In the genomic region with DNA sequence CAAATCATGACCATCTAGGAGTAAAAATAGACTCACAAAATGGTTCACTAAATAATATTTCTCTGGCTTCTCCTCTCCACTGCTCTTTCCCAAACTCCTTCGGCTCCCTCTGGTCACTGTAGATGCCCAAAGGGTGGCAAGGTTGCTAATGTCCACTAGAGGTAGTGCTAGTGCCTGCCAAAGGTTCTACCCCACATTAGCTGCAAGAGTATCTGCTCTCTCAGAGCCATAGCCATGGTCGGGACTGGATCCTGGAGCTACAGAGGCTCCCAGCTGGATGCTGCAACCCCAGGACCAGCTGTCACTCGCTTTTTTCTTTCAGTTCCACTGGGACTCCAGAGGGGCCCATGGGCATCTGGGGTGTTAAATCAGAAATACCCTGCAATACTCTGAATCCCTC, we compare ENCODE assay signal across 9 cellular contexts. TPM values are rescaled to one million over a fixed set of nuclear protein-coding genes. Genes with fewer than 3 reads are reported as not detected.
A peak's percentile ranks its signal among the peaks of the same experiment; 100 is the strongest.
DNase-seq lines count a peak whose midpoint lies in the region; ATAC-seq and TF ChIP-seq lines count a peak whose summit lies in the region.
"Had no signal": no experiment of that assay in that cellular context is flagged by ENCODE, and none has a peak within 500 bp of the region (broad histone marks: within the 10 kb centered on the region; RNA-seq: fewer than 3 reads in every experiment).

No MANE protein-coding gene starts in this region.

- H3K36me3 ChIP-seq in WERI-Rb-1 = no peaks in the 10 kb centered on the region
- no peaks in the 10 kb centered on the region for H3K36me3 ChIP-seq in left lung
- no peaks in the 10 kb centered on the region for H3K36me3 ChIP-seq in Peyer's patch

- TF ChIP-seq POLR2A in Peyer's patch (IDR thresholded peaks at IDR 0.05) = no peak

- H3K27me3 ChIP-seq in WERI-Rb-1 (ENCODE audit: insufficient read depth, low read depth, severe bottlenecking) (no peaks in the 10 kb centered on the region), left lung (no peaks in the 10 kb centered on the region), Peyer's patch (no peaks in the 10 kb centered on the region)

- intact Hi-C loops in left lung (cut with DNase I) = no loop called here

- DNase-seq in DMS 273 treated with DMSO at 0.1 percent for 48 hours (lab: John Stamatoyannopoulos, UW) = peak; percentile 66
- DNase-seq in HuH-7.5 (ENCODE audit: low spot score) = peak; percentile 42
- peak; percentile 72 for DNase-seq in WERI-Rb-1
- no peak for DNase-seq in left lung
- DNase-seq in retina = no peak
- DNase-seq in Peyer's patch = no peak
- no peak for DNase-seq in stimulated activated CD4-positive, alpha-beta T cell treated with anti-CD3 and anti-CD28 coated beads, Interleukin-1b, Interleukin-23, amount 100 ng/mL, for 48 hours
- DNase-seq: activated CD4-positive, CD25-positive, alpha-beta regulatory T cell had no signal

- TF ChIP-seq CTCF in WERI-Rb-1 (IDR thresholded peaks at IDR 0.05; ENCODE audit: low read depth, low read length) = peak; percentile 71
- no peak for TF ChIP-seq CTCF in left lung (IDR thresholded peaks at IDR 0.05)
- TF ChIP-seq CTCF in Peyer's patch (IDR thresholded peaks at IDR 0.05) = peak in 1 of 6 experiments; percentile 33

- H3K4me1 ChIP-seq in left lung (peaks cover 0 to 4% of the 10 kb centered on the region in 2 donors), Peyer's patch (no peaks in the 10 kb centered on the region)

- H3K27ac ChIP-seq in WERI-Rb-1 (peak overlapping the region; percentile 35; the same call in 1 of the 2 replicates), left lung (peak overlapping the region in 1 of 2 donors; percentile 8), Peyer's patch (no peak overlapping the region)

- H3K4me3 ChIP-seq in WERI-Rb-1 (ENCODE audit: low read depth, low read length) (peak overlapping the region; percentile 5; the same call in 1 of the 2 replicates), left lung (no peak overlapping the region), Peyer's patch (no peak overlapping the region)

- peak; percentile 48 for ATAC-seq in left lung
- ATAC-seq in HG03095 (IDR thresholded peaks at IDR 0.05; ENCODE audit: unreplicated experiment) = no peak

- H3K9me3 ChIP-seq in WERI-Rb-1 (ENCODE audit: severe bottlenecking) = no peaks in the 10 kb centered on the region
- no peaks in the 10 kb centered on the region for H3K9me3 ChIP-seq in left lung
- H3K9me3 ChIP-seq in Peyer's patch = no peaks in the 10 kb centered on the region

RNA-seq across cellular contexts. Expression of a gene that starts 8.5 kb away (rescaled TPM):
- total RNA-seq in left lung (not detected), Peyer's patch (not detected)

RNA-seq across cellular contexts. Expression of a gene that starts 12.8 kb away (rescaled TPM):
- under 1 TPM in 1 of 2 donors, not detected in 1; 0.16 TPM for total RNA-seq in left lung
- not detected for total RNA-seq in Peyer's patch

RNA-seq across cellular contexts. Expression of a gene that starts 22.3 kb away (rescaled TPM):
- 10 to 100 TPM; 37.7 to 40.5 TPM for total RNA-seq in left lung
- total RNA-seq in Peyer's patch = 10 to 100 TPM; 54.0 to 95.7 (median 82.1) TPM

RNA-seq across cellular contexts. Expression of a gene that starts 56.9 kb away (rescaled TPM):
- total RNA-seq in left lung = not detected
- total RNA-seq in Peyer's patch = 1 to 10 TPM in 1 of 4 donors, not detected in 3; 1.2 TPM

Comparison
In these comparisons a context has a peak if more than half of its experiments do, and no peak if none do; other contexts are left out.
1. DNase-seq: peak in DMS 273 treated with DMSO at 0.1 percent for 48 hours (single experiment), HuH-7.5 (single experiment) and WERI-Rb-1 (single experiment); none in left lung (0 of 2), retina (single experiment), Peyer's patch (0 of 3) and stimulated activated CD4-positive, alpha-beta T cell treated with anti-CD3 and anti-CD28 coated beads, Interleukin-1b, Interleukin-23, amount 100 ng/mL, for 48 hours (single experiment).